In the genomic region with DNA sequence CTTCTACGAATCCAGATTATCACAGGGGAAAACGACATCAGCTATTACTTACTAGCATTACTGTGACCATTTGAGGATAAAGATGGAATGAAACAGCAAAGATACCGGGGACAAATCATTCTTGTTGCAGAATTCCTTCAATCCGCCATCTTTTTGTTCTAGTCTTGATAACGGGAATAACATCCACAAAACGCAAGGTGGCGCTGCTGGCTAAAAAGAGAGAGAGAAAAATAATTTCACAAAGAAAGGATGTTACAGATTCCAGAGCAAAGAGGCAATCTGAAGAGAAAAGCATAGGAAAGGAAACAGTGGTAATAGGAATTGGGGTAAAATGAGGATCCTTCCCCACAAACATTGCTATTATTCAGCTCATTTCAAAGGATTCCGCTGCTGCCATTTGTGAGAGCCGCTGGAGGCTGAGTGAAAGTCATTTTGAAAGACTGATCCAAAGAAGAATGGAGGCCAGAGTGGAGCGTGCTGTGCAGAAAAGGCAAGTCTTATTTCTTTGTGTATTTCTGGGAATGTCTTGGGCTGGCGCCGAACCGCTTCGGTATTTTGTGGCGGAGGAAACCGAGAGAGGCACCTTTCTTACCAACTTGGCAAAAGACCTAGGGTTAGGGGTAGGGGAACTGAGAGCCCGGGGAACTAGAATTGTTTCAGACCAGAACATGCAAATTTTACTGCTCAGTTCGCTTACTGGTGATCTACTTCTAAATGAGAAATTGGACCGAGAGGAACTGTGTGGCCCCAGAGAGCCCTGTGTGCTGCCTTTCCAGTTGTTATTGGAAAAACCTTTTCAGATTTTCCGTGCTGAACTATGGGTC, we compare ENCODE assay signal across 9 cellular contexts. TPM values are rescaled to one million over a fixed set of nuclear protein-coding genes. Genes with fewer than 3 reads are reported as not detected.
A peak's percentile ranks its signal among the peaks of the same experiment; 100 is the strongest.
DNase-seq lines count a peak whose midpoint lies in the region; ATAC-seq and TF ChIP-seq lines count a peak whose summit lies in the region.
"Had no signal": no experiment of that assay in that cellular context is flagged by ENCODE, and none has a peak within 500 bp of the region (broad histone marks: within the 10 kb centered on the region; RNA-seq: fewer than 3 reads in every experiment).

A gene (plus strand): TSS at position 264 of the 824 bp plus-strand sequence. CDS start 192 bp downstream, at position 456.

- H3K9me3 ChIP-seq in SJCRH30 (replicated peaks) (0 out of 2 replicates have a peak, but pooled peaks cover 4% of the 10 kb centered on the region), thoracic aorta (peaks cover 39% of the 10 kb centered on the region)

- DNase-seq in AG08395 (ENCODE audit: low spot score) (peak; percentile 36), GM12865 (ENCODE audit: low read depth) (no peak), SJCRH30 (peak; percentile 52 to 76), germinal center (ENCODE audit: low spot score) (peak; percentile 10), thoracic aorta (ENCODE audit: low spot score) (no peak), natural killer cell (no peak)
- no peak for DNase-seq in T-helper 2 cell treated with Interferon-gamma antibody and Interleukin-4, amounts not matched to agents 5 μg/mL and 100 μg/mL, for 36 hours (ENCODE audit: low spot score)

- H3K36me3 Mint-ChIP-seq in natural killer cell = no peaks in the 10 kb centered on the region
- no peaks in the 10 kb centered on the region for H3K36me3 Mint-ChIP-seq in T-helper 2 cell treated with Interferon-gamma antibody and Interleukin-4, amounts not matched to agents 5 μg/mL and 100 μg/mL, for 36 hours (ENCODE audit: low read depth)

- H3K4me1 Mint-ChIP-seq in natural killer cell = no peaks in the 10 kb centered on the region
- H3K4me1 Mint-ChIP-seq in T-helper 2 cell treated with Interferon-gamma antibody and Interleukin-4, amounts not matched to agents 5 μg/mL and 100 μg/mL, for 36 hours (ENCODE audit: low read depth) = no peaks in the 10 kb centered on the region

- ATAC-seq in thoracic aorta (ENCODE audit: insufficient number of reproducible peaks, low FRiP score, low read depth) (no peak), natural killer cell (no peak), GM21390 (IDR thresholded peaks at IDR 0.05; ENCODE audit: unreplicated experiment) (no peak)

- H3K4me1 ChIP-seq in SJCRH30 = peaks cover 3% of the 10 kb centered on the region
- H3K4me1 ChIP-seq in thoracic aorta (ENCODE audit: control insufficient read depth in 1 of 2, low read depth in 2 of 2) = no peaks in the 10 kb centered on the region

- H3K4me3 Mint-ChIP-seq in natural killer cell = no peak within 1 kb of the TSS
- H3K4me3 Mint-ChIP-seq in T-helper 2 cell treated with Interferon-gamma antibody and Interleukin-4, amounts not matched to agents 5 μg/mL and 100 μg/mL, for 36 hours = no peak within 1 kb of the TSS

- no peak within 1 kb of the TSS for H3K27ac ChIP-seq in SJCRH30
- H3K27ac ChIP-seq in thoracic aorta = no peak within 1 kb of the TSS
- H3K27ac ChIP-seq: HL-60 had no signal

- H3K36me3 ChIP-seq in SJCRH30 (no peaks in the 10 kb centered on the region; the same call in 1 of the 2 replicates), thoracic aorta (no peaks in the 10 kb centered on the region)

- H3K4me3 ChIP-seq in GM12865 (ENCODE audit: low read depth, low read length) (no peak within 1 kb of the TSS), SJCRH30 (peak within 1 kb of the TSS; percentile 48), thoracic aorta (peak within 1 kb of the TSS; percentile 42)

- H3K27me3 ChIP-seq in SJCRH30 (no peaks in the 10 kb centered on the region), thoracic aorta (replicated peaks; ENCODE audit: insufficient read depth) (no peaks in the 10 kb centered on the region)

- no peak within 1 kb of the TSS for H3K27ac Mint-ChIP-seq in natural killer cell
- H3K27ac Mint-ChIP-seq in T-helper 2 cell treated with Interferon-gamma antibody and Interleukin-4, amounts not matched to agents 5 μg/mL and 100 μg/mL, for 36 hours = no peak within 1 kb of the TSS

- TF ChIP-seq CTCF in GM12865 (IDR thresholded peaks at IDR 0.05; ENCODE audit: insufficient read depth, low read depth, low read length, missing control alignments) (peak; percentile 9), thoracic aorta (IDR thresholded peaks at IDR 0.05) (peak; percentile 16), natural killer cell (IDR thresholded peaks at IDR 0.05) (no peak)

- peaks cover 0 to 11% of the 10 kb centered on the region in 2 donors for H3K27me3 Mint-ChIP-seq in natural killer cell (ENCODE audit: low read depth in 2 of 2)
- no peaks in the 10 kb centered on the region for H3K27me3 Mint-ChIP-seq in T-helper 2 cell treated with Interferon-gamma antibody and Interleukin-4, amounts not matched to agents 5 μg/mL and 100 μg/mL, for 36 hours (ENCODE audit: low read depth)

- intact Hi-C loops in natural killer cell (cut with micrococcal nuclease) = no loop called here

- peaks cover 2 to 9% of the 10 kb centered on the region in 2 donors for H3K9me3 Mint-ChIP-seq in natural killer cell
- peaks cover 14% of the 10 kb centered on the region for H3K9me3 Mint-ChIP-seq in T-helper 2 cell treated with Interferon-gamma antibody and Interleukin-4, amounts not matched to agents 5 μg/mL and 100 μg/mL, for 36 hours

RNA-seq across cellular contexts. Expression of the gene that starts here (rescaled TPM):
- total RNA-seq in SJCRH30 (2014; rRNA removed; shearing (Covaris generic)) = 1.1 and 1.3 TPM in 2 replicates
- total RNA-seq in thoracic aorta (1 to 10 TPM; 4.2 to 7.1 TPM), natural killer cell (not detected)

Comparison
In these comparisons a context has a peak if more than half of its experiments do, and no peak if none do; other contexts are left out.
1. DNase-seq: peak in AG08395 (single experiment), SJCRH30 (2 of 2) and germinal center (single experiment); none in GM12865 (single experiment), thoracic aorta (single experiment), natural killer cell (single experiment) and T-helper 2 cell treated with Interferon-gamma antibody and Interleukin-4, amounts not matched to agents 5 μg/mL and 100 μg/mL, for 36 hours (single experiment).